ENCODE assay signal across 26 cellular contexts in the genomic region with DNA sequence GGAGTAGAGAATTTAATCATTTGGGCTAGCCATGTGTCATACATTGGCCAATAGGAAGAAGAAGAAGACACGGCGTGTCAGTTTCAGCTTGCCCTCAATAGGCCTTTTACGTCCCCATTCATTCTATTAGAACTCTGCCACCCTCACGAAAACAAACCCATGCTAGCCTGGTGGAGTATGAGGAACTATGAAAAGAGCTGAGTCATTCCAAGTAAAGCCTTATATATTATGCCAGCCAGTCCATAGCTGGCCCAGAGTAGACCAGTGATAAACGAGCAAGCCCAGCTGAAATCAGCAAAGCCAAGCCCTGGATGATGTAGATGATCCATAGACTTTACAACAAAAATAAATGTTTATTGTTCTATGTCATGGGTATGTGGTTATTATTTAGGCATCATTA.
"Had no signal": no experiment of that assay in that cellular context is flagged by ENCODE, and none has a peak within 500 bp of the region (broad histone marks: within the 10 kb centered on the region; RNA-seq: fewer than 3 reads in every experiment).

No MANE protein-coding gene starts in this region.

- H3K36me3 ChIP-seq: adrenal gland, left ventricle myocardium inferior, ovary, prostate gland, spleen, tibial artery had no signal

- ATAC-seq: activated T-cell treated with anti-CD3 and anti-CD28 coated beads, Interleukin-2, amount 50 U/mL, for 4 hours; foreskin keratinocyte; natural killer cell treated with Interleukin-12 subunit alpha and Interleukin-12 subunit beta and Interleukin-15 and Interleukin-18, amount 100 ng/mL, for 72 hours had no signal

- DNase-seq: activated CD4-positive, alpha-beta T cell treated with anti-CD3 and anti-CD28 coated beads for 4 hours; activated CD4-positive, alpha-beta T cell treated with anti-CD3 and anti-CD28 coated beads, Interleukin-2, amount 50 U/mL, for 48 hours; activated CD4-positive, CD25-positive, alpha-beta regulatory T cell; activated CD8-positive, alpha-beta memory T cell treated with anti-CD3 and anti-CD28 coated beads, Interleukin-2, amount 50 U/mL, for 48 hours; activated naive CD4-positive, alpha-beta T cell; activated T-cell treated with anti-CD3 and anti-CD28 coated beads, Interleukin-2, amount 50 U/mL, for 4 hours; adrenal gland; central memory CD4-positive, alpha-beta T cell; dermis blood vessel endothelial cell; effector CD8-positive, alpha-beta T cell; foreskin keratinocyte; glutamatergic neuron; left ventricle myocardium inferior; ovary; spleen; stimulated activated CD4-positive, alpha-beta T cell treated with anti-CD3 and anti-CD28 coated beads, Interleukin-4, amount 100 ng/mL, for 1 hour; tibial artery had no signal

- H3K4me3 ChIP-seq: adrenal gland, hepatocyte, left ventricle myocardium inferior, ovary, prostate gland, spleen, tibial artery had no signal

- H3K4me1 ChIP-seq: adrenal gland, foreskin keratinocyte, prostate gland, spleen, tibial artery had no signal

- H2AFZ ChIP-seq: hepatocyte had no signal

- H3K9me3 ChIP-seq: adrenal gland, left ventricle myocardium inferior, ovary, prostate gland, spleen, tibial artery had no signal

- FAIRE-seq: astrocyte had no signal

- H3K79me2 ChIP-seq: hepatocyte had no signal

- H3K4me3 Mint-ChIP-seq: activated naive CD8-positive, alpha-beta T cell; activated T-cell treated with anti-CD3 and anti-CD28 coated beads, Interleukin-2, amount 50 U/mL, for 4 hours; mesothelial cell of epicardium; natural killer cell treated with Interleukin-12 subunit alpha and Interleukin-12 subunit beta and Interleukin-15 and Interleukin-18, amount 100 ng/mL, for 72 hours; stimulated activated naive CD8-positive, alpha-beta T cell treated with anti-CD3 and anti-CD28 coated beads, Interleukin-15, Interleukin-2, amounts not matched to agents 100 ng/mL and 50 ng/mL, for 24 hours; T-helper 2 cell treated with Interferon-gamma antibody and Interleukin-4, amounts not matched to agents 5 μg/mL and 100 μg/mL, for 36 hours had no signal

- H3K27ac Mint-ChIP-seq: activated naive CD8-positive, alpha-beta T cell; activated T-helper 2 cell treated with anti-CD3 and anti-CD28 coated beads, Interferon-gamma antibody, Interleukin-2, Interleukin-4, amounts not matched to agents 10 μg/mL and 5 μg/mL and 100 μg/mL, durations not matched to agents 14 hours and 24 hours and 36 hours; mesothelial cell of epicardium; natural killer cell treated with Interleukin-12 subunit alpha and Interleukin-12 subunit beta and Interleukin-15 and Interleukin-18, amount 100 ng/mL, for 72 hours; stimulated activated naive CD8-positive, alpha-beta T cell treated with anti-CD3 and anti-CD28 coated beads, Interleukin-15, Interleukin-2, amounts not matched to agents 100 ng/mL and 50 ng/mL, for 24 hours; T-helper 2 cell treated with Interferon-gamma antibody and Interleukin-4, amounts not matched to agents 5 μg/mL and 100 μg/mL, for 36 hours had no signal

- H3K27ac ChIP-seq: adrenal gland, foreskin keratinocyte, hepatocyte, left ventricle myocardium inferior, ovary, prostate gland, spleen, tibial artery had no signal

- H3K27me3 Mint-ChIP-seq: activated naive CD8-positive, alpha-beta T cell; natural killer cell treated with Interleukin-12 subunit alpha and Interleukin-12 subunit beta and Interleukin-15 and Interleukin-18, amount 100 ng/mL, for 72 hours; stimulated activated naive CD8-positive, alpha-beta T cell treated with anti-CD3 and anti-CD28 coated beads, Interleukin-15, Interleukin-2, amounts not matched to agents 100 ng/mL and 50 ng/mL, for 24 hours had no signal

- H3K36me3 Mint-ChIP-seq: activated naive CD8-positive, alpha-beta T cell; mesothelial cell of epicardium; natural killer cell treated with Interleukin-12 subunit alpha and Interleukin-12 subunit beta and Interleukin-15 and Interleukin-18, amount 100 ng/mL, for 72 hours had no signal

- H3K4me2 ChIP-seq: hepatocyte had no signal

- H3K9me3 Mint-ChIP-seq: mesothelial cell of epicardium had no signal

- H3K27me3 ChIP-seq: adrenal gland, foreskin keratinocyte, hepatocyte, ovary, spleen, tibial artery had no signal
